8 cellular contexts compared by ENCODE assay signal in genomic region chr3:46705022-46705530, GRCh38. TPM values are rescaled to one million over a fixed set of nuclear protein-coding genes. Genes with fewer than 3 reads are reported as not detected.
DNase-seq lines count a peak whose midpoint lies in the region; ATAC-seq and TF ChIP-seq lines count a peak whose summit lies in the region.

No MANE protein-coding gene starts in this region.

- peak overlapping the region in 1 of 2 donors; percentile 77 for H3K27ac Mint-ChIP-seq in activated naive CD4-positive, alpha-beta T cell treated with anti-CD3 and anti-CD28 coated beads, Interleukin-2, amount 50 U/mL, for 72 hours

- H3K9me3 ChIP-seq in SJCRH30 (replicated peaks): no peaks in the 10 kb centered on the region
- H3K9me3 ChIP-seq in psoas muscle: no peaks in the 10 kb centered on the region

- H3K27me3 ChIP-seq in SJCRH30 (no peaks in the 10 kb centered on the region), psoas muscle (ENCODE audit: insufficient read depth in 3 of 3, low read length in 2 of 3) (no peaks in the 10 kb centered on the region)

- no peaks in the 10 kb centered on the region for H3K9me3 Mint-ChIP-seq in activated naive CD4-positive, alpha-beta T cell treated with anti-CD3 and anti-CD28 coated beads, Interleukin-2, amount 50 U/mL, for 72 hours

- WGBS in psoas muscle, 3 donors: 19 to 25% (median 22%) methylated on average over 4 of the region's 4 CpGs

- H3K36me3 Mint-ChIP-seq in activated naive CD4-positive, alpha-beta T cell treated with anti-CD3 and anti-CD28 coated beads, Interleukin-2, amount 50 U/mL, for 72 hours: no peaks in the 10 kb centered on the region

- H3K27ac ChIP-seq in SJCRH30: no peak overlapping the region
- H3K27ac ChIP-seq in psoas muscle: no peak overlapping the region

- no peak overlapping the region for H3K4me3 ChIP-seq in SJCRH30
- H3K4me3 ChIP-seq in psoas muscle: no peak overlapping the region

- DNase-seq in NCI-H1436 (lab: John Stamatoyannopoulos, UW): peak; percentile 7
- no peak for DNase-seq in NCI-H1436 treated with DMSO at 0.1 percent for 48 hours (lab: John Stamatoyannopoulos, UW)
- peak; percentile 54 for DNase-seq in LHCN-M2 (ENCODE audit: low read depth)
- peak; percentile 54 to 79 for DNase-seq in SJCRH30
- DNase-seq in activated naive CD4-positive, alpha-beta T cell treated with anti-CD3 and anti-CD28 coated beads, Interleukin-2, amount 50 U/mL, for 72 hours (ENCODE audit: low spot score in 2 of 2): peak; percentile 52 to 65
- peak; percentile 41 to 91 (median 78) for DNase-seq in head of caudate nucleus
- DNase-seq in psoas muscle: peak; percentile 68 to 86

- intact Hi-C loops in head of caudate nucleus (cut with DNase I): loop anchor here (5.0 to 10.0 kb wide), 3 partner anchors 160 to 610 kb away; partner anchors contain the start of gene MYL3
- intact Hi-C loops in psoas muscle (cut with DNase I): loop anchor here (1.0 to 10.0 kb wide), 6 partner anchors 160 to 620 kb away; partner anchors contain the start of gene MYL3 (in 1 of the 2)

- no peaks in the 10 kb centered on the region for H3K36me3 ChIP-seq in SJCRH30
- peaks cover 0 to 7% of the 10 kb centered on the region in 2 donors for H3K36me3 ChIP-seq in psoas muscle (ENCODE audit: insufficient read depth in 1 of 2, low read depth in 1 of 2)

- ATAC-seq in activated naive CD4-positive, alpha-beta T cell treated with anti-CD3 and anti-CD28 coated beads, Interleukin-2, amount 50 U/mL, for 72 hours: peak; percentile 76 to 87
- ATAC-seq in psoas muscle (peak; percentile 80 to 87 (median 84)), HG02610 (IDR thresholded peaks at IDR 0.05; ENCODE audit: unreplicated experiment) (no peak)

- H3K4me1 ChIP-seq in SJCRH30 (0 out of 2 replicates have a peak, but pooled peaks cover 5% of the 10 kb centered on the region), psoas muscle (peaks cover 35% of the 10 kb centered on the region)

- peak; percentile 98 for TF ChIP-seq CTCF in psoas muscle (IDR thresholded peaks at IDR 0.05)

RNA-seq across cellular contexts. Expression of gene TMIE, which starts 3.9 kb away (rescaled TPM):
- total RNA-seq in LHCN-M2 (2014; rRNA removed): not detected in 2 replicates
- not detected for polyA plus RNA-seq in LHCN-M2 (2012)
- total RNA-seq in SJCRH30 (2014; rRNA removed; shearing (Covaris generic)): 0.08 and 0.10 TPM in 2 replicates
- total RNA-seq in activated naive CD4-positive, alpha-beta T cell treated with anti-CD3 and anti-CD28 coated beads, Interleukin-2, amount 50 U/mL, for 72 hours: 1 to 10 TPM in 1 of 2 donors, under 1 TPM in 1; 0.84 to 1.0 TPM
- 1 to 10 TPM in 1 of 4 donors, under 1 TPM in 3; 0.27 to 2.2 (median 0.33) TPM for total RNA-seq in psoas muscle
- 1 to 10 TPM in 1 of 3 donors, under 1 TPM in 2; 0.40 to 1.1 (median 0.65) TPM for polyA plus RNA-seq in psoas muscle

RNA-seq across cellular contexts. Expression of gene ALS2CL, which starts 11.6 kb away (rescaled TPM):
- total RNA-seq in LHCN-M2 (2014; rRNA removed): 0.23 and 0.96 TPM in 2 replicates
- polyA plus RNA-seq in LHCN-M2 (2012): 2.1 TPM
- total RNA-seq in SJCRH30 (2014; rRNA removed; shearing (Covaris generic)): 6.5 and 9.4 TPM in 2 replicates
- total RNA-seq in activated naive CD4-positive, alpha-beta T cell treated with anti-CD3 and anti-CD28 coated beads, Interleukin-2, amount 50 U/mL, for 72 hours: 1 to 10 TPM; 2.0 to 8.1 TPM
- total RNA-seq in psoas muscle: 10 to 100 TPM in 1 of 4 donors, 1 to 10 TPM in 3; 5.0 to 10.1 (median 8.0) TPM
- polyA plus RNA-seq in psoas muscle: 1 to 10 TPM; 5.2 to 6.6 (median 5.5) TPM

RNA-seq across cellular contexts. Expression of gene PRSS50, which starts 12.6 kb away (rescaled TPM):
- total RNA-seq in LHCN-M2 (2014; rRNA removed): not detected in 2 replicates
- not detected for polyA plus RNA-seq in LHCN-M2 (2012)
- not detected in 2 replicates for total RNA-seq in SJCRH30 (2014; rRNA removed; shearing (Covaris generic))
- total RNA-seq in activated naive CD4-positive, alpha-beta T cell treated with anti-CD3 and anti-CD28 coated beads, Interleukin-2, amount 50 U/mL, for 72 hours: not detected
- total RNA-seq in psoas muscle: under 1 TPM in 3 of 4 donors, not detected in 1; 0.12 to 0.34 (median 0.23) TPM
- under 1 TPM; 0.01 to 0.15 (median 0.07) TPM for polyA plus RNA-seq in psoas muscle
